Comparison of ENCODE assay signal across 8 cellular contexts in genomic region chr20:59033093-59033492, GRCh38. TPM values are rescaled to one million over a fixed set of nuclear protein-coding genes. Genes with fewer than 3 reads are reported as not detected.
DNase-seq lines count a peak whose midpoint lies in the region; ATAC-seq and TF ChIP-seq lines count a peak whose summit lies in the region.

No MANE protein-coding gene starts in this region.

- ATAC-seq in HG02763 (IDR thresholded peaks at IDR 0.05; ENCODE audit: unreplicated experiment) (no peak), HG03108 (IDR thresholded peaks at IDR 0.05; ENCODE audit: unreplicated experiment) (no peak)

- peaks cover 38 to 51% (median 44%) of the 10 kb centered on the region in 10 experiments for H3K4me1 ChIP-seq in BLaER1 treated with 17β-estradiol and CSF1 and Interleukin-3, amounts not matched to agents 10 nM and 100 nM
- peaks cover 4% of the 10 kb centered on the region for H3K4me1 ChIP-seq in colonic mucosa

- TF ChIP-seq CTCF in LNCaP clone FGC (IDR thresholded peaks at IDR 0.05; ENCODE audit: control insufficient read depth, extremely low read depth, insufficient read depth) (no peak), colonic mucosa (IDR thresholded peaks at IDR 0.05) (no peak), nephron (IDR thresholded peaks at IDR 0.05; ENCODE audit: unreplicated experiment in 3 of 3) (no peak)

- no peaks in the 10 kb centered on the region for H3K9me3 ChIP-seq in BLaER1 treated with 17β-estradiol and CSF1 and Interleukin-3, amounts not matched to agents 10 nM and 100 nM (replicated peaks in 1 of 11)
- no peaks in the 10 kb centered on the region for H3K9me3 ChIP-seq in colonic mucosa

- peak overlapping the region; percentile 64 to 95 (median 77) for H3K4me3 ChIP-seq in BLaER1 treated with 17β-estradiol and CSF1 and Interleukin-3, amounts not matched to agents 10 nM and 100 nM
- H3K4me3 ChIP-seq in LNCaP clone FGC (ENCODE audit: low read depth, low read length) (peak overlapping the region; percentile 80), colonic mucosa (peak overlapping the region; percentile 82)

- peak overlapping the region; percentile 79 to 94 (median 93) for H3K27ac Mint-ChIP-seq in nephron

- peaks cover 66 to 80% (median 70%) of the 10 kb centered on the region in 11 experiments for H3K36me3 ChIP-seq in BLaER1 treated with 17β-estradiol and CSF1 and Interleukin-3, amounts not matched to agents 10 nM and 100 nM
- peaks cover 13% of the 10 kb centered on the region for H3K36me3 ChIP-seq in colonic mucosa

- peak overlapping the region; percentile 83 to 99 (median 88) for H3K4me2 ChIP-seq in BLaER1 treated with 17β-estradiol and CSF1 and Interleukin-3, amounts not matched to agents 10 nM and 100 nM

- H3K9ac ChIP-seq in BLaER1 treated with 17β-estradiol and CSF1 and Interleukin-3, amounts not matched to agents 10 nM and 100 nM: peak overlapping the region; percentile 81 to 96 (median 91)
- peak overlapping the region in 1 of 2 donors; percentile 77 for H3K9ac ChIP-seq in colonic mucosa (ENCODE audit: low read depth in 2 of 2, low read length in 2 of 2)

- intact Hi-C loops in colonic mucosa (cut with DNase I): no loop called here

- peaks cover 12 to 54% (median 36%) of the 10 kb centered on the region in 11 experiments; a peak in 20 of 22 replicates for H4K20me1 ChIP-seq in BLaER1 treated with 17β-estradiol and CSF1 and Interleukin-3, amounts not matched to agents 10 nM and 100 nM

- peaks cover 43% of the 10 kb centered on the region for H3K4me1 Mint-ChIP-seq in nephron

- H3K9me3 Mint-ChIP-seq in nephron: no peaks in the 10 kb centered on the region

- no peaks in the 10 kb centered on the region for H3K27me3 Mint-ChIP-seq in nephron (ENCODE audit: low read depth)

- DNase-seq in LNCaP clone FGC (ENCODE audit: low read depth) (no peak), colonic mucosa (no peak), KG1 (lab: John Stamatoyannopoulos, UW) (no peak), GM19238 (ENCODE audit: insufficient read length, low spot score) (no peak)

- peak overlapping the region; percentile 76 to 97 (median 95); a peak in 21 of 22 replicates for H3K27ac ChIP-seq in BLaER1 treated with 17β-estradiol and CSF1 and Interleukin-3, amounts not matched to agents 10 nM and 100 nM
- H3K27ac ChIP-seq in colonic mucosa: peak overlapping the region; percentile 89

- H3K36me3 Mint-ChIP-seq in nephron (ENCODE audit: low read depth): peaks cover 59% of the 10 kb centered on the region

- H3K4me3 Mint-ChIP-seq in nephron: peak overlapping the region; percentile 89 to 95 (median 92)

- no peaks in the 10 kb centered on the region for H3K27me3 ChIP-seq in BLaER1 treated with 17β-estradiol and CSF1 and Interleukin-3, amounts not matched to agents 10 nM and 100 nM
- H3K27me3 ChIP-seq in colonic mucosa: no peaks in the 10 kb centered on the region

RNA-seq across cellular contexts. Expression of gene ATP5F1E, which starts 1.0 kb away (rescaled TPM):
- total RNA-seq in colonic mucosa: 10 to 100 TPM; 75.0 to 94.1 TPM

RNA-seq across cellular contexts. Expression of gene PRELID3B, which starts 9.5 kb away (rescaled TPM):
- total RNA-seq in colonic mucosa: 100 to 1,000 TPM; 138 to 141 TPM

RNA-seq across cellular contexts. Expression of gene TUBB1, which starts 13.9 kb away (rescaled TPM):
- not detected for total RNA-seq in colonic mucosa

RNA-seq across cellular contexts. Expression of gene CTSZ, which starts 26.0 kb away (rescaled TPM):
- total RNA-seq in colonic mucosa: 100 to 1,000 TPM; 274 to 303 TPM

RNA-seq across cellular contexts. Expression of gene NELFCD, which starts 52.0 kb away (rescaled TPM):
- total RNA-seq in colonic mucosa: 10 to 100 TPM; 47.1 to 64.4 TPM
